Comparison of ENCODE assay signal across 8 cellular contexts in genomic region chr20:58893355-58894151, GRCh38. TPM values are rescaled to one million over a fixed set of nuclear protein-coding genes. Genes with fewer than 3 reads are reported as not detected.
DNase-seq lines count a peak whose midpoint lies in the region; ATAC-seq and TF ChIP-seq lines count a peak whose summit lies in the region.

No MANE protein-coding gene starts in this region.

- no peak for ATAC-seq in activated T-cell treated with anti-CD3 and anti-CD28 coated beads, Interleukin-2, amount 50 U/mL, for 4 hours
- no peak for ATAC-seq in stimulated activated naive CD8-positive, alpha-beta T cell treated with anti-CD3 and anti-CD28 coated beads, Interleukin-15, Interleukin-2, amounts not matched to agents 100 U/mL and 50 U/mL, for 24 hours
- ATAC-seq in GM21825 (IDR thresholded peaks at IDR 0.05; ENCODE audit: unreplicated experiment) (no peak), body of pancreas (no peak)

- H3K9me3 ChIP-seq in body of pancreas (no peaks in the 10 kb centered on the region), ovary (no peaks in the 10 kb centered on the region)

- H3K36me3 ChIP-seq in body of pancreas (replicated peaks in 1 of 2; ENCODE audit: insufficient read depth in 1 of 2, low read depth in 2 of 2) = peaks cover 0 to 2% of the 10 kb centered on the region in 2 donors
- H3K36me3 ChIP-seq in ovary = no peaks in the 10 kb centered on the region

- H3K36me3 Mint-ChIP-seq in activated T-cell treated with anti-CD3 and anti-CD28 coated beads, Interleukin-2, amount 50 U/mL, for 4 hours (ENCODE audit: insufficient read depth) = peaks cover 17% of the 10 kb centered on the region

- H3K4me1 ChIP-seq in body of pancreas (peaks cover 60% of the 10 kb centered on the region), ovary (ENCODE audit: insufficient read depth) (peaks cover 7% of the 10 kb centered on the region)

- no peak for TF ChIP-seq EP300 in ovary (IDR thresholded peaks at IDR 0.05)

- no peaks in the 10 kb centered on the region for H3K27me3 ChIP-seq in body of pancreas
- H3K27me3 ChIP-seq in ovary = no peaks in the 10 kb centered on the region

- no peak for TF ChIP-seq POLR2A in body of pancreas (IDR thresholded peaks at IDR 0.05)
- no peak for TF ChIP-seq POLR2A in ovary (IDR thresholded peaks at IDR 0.05)

- intact Hi-C loops in body of pancreas (cut with DNase I) (no loop called here), ovary (cut with DNase I) (loop anchor here in 2 of 4 donors (5.0 to 10.0 kb wide), 4 partner anchors 89 to 149 kb away; partner anchors contain the start of genes ATP5F1E (in 1 of the 2), CTSZ (in 1 of the 2), NELFCD (in 1 of the 2) and PRELID3B (in 1 of the 2))

- H3K4me3 Mint-ChIP-seq in activated T-cell treated with anti-CD3 and anti-CD28 coated beads, Interleukin-2, amount 50 U/mL, for 4 hours = peak overlapping the region; percentile 84

- H3K4me1 Mint-ChIP-seq in activated T-cell treated with anti-CD3 and anti-CD28 coated beads, Interleukin-2, amount 50 U/mL, for 4 hours (ENCODE audit: low read depth) = peaks cover 50% of the 10 kb centered on the region

- H3K9me3 Mint-ChIP-seq in activated T-cell treated with anti-CD3 and anti-CD28 coated beads, Interleukin-2, amount 50 U/mL, for 4 hours = no peaks in the 10 kb centered on the region

- H3K27ac ChIP-seq in body of pancreas (peak overlapping the region in 2 of 4 donors; percentile 99), ovary (no peak overlapping the region)

- no peaks in the 10 kb centered on the region for H3K27me3 Mint-ChIP-seq in activated T-cell treated with anti-CD3 and anti-CD28 coated beads, Interleukin-2, amount 50 U/mL, for 4 hours (ENCODE audit: low read depth)

- peak overlapping the region; percentile 75 for H3K4me3 ChIP-seq in iPS-11a (ENCODE audit: low read depth, low read length)
- no peak overlapping the region for H3K4me3 ChIP-seq in body of pancreas
- H3K4me3 ChIP-seq in ovary = no peak overlapping the region

- no peak for TF ChIP-seq CTCF in body of pancreas (IDR thresholded peaks at IDR 0.05)
- no peak for TF ChIP-seq CTCF in ovary (IDR thresholded peaks at IDR 0.05)

- peak; percentile 30 for DNase-seq in activated T-cell treated with anti-CD3 and anti-CD28 coated beads, Interleukin-2, amount 50 U/mL, for 4 hours
- no peak for DNase-seq in activated T-cell treated with anti-CD3 and anti-CD28 coated beads for 4 hours
- DNase-seq in activated CD4-positive, alpha-beta T cell treated with anti-CD3 and anti-CD28 coated beads, Interleukin-2, amount 50 U/mL, for 1 hour = peak; percentile 28
- DNase-seq in stimulated activated naive CD8-positive, alpha-beta T cell treated with anti-CD3 and anti-CD28 coated beads, Interleukin-15, Interleukin-2, amounts not matched to agents 100 U/mL and 50 U/mL, for 24 hours = peak; percentile 60
- DNase-seq in body of pancreas = no peak
- no peak for DNase-seq in ovary

- WGBS in body of pancreas, 2 donors = 31 to 33% methylated on average over 5 of the region's 5 CpGs
- 66 to 74% (median 72%) methylated on average over 5 of the region's 5 CpGs for WGBS in ovary, 3 donors

RNA-seq across cellular contexts. Expression of gene GNAS, which starts 41.0 kb away (rescaled TPM):
- total RNA-seq in activated T-cell treated with anti-CD3 and anti-CD28 coated beads, Interleukin-2, amount 50 U/mL, for 4 hours = 100 to 1,000 TPM; 390 to 448 (median 440) TPM
- 100 to 1,000 TPM; 462 to 623 TPM for total RNA-seq in body of pancreas
- 100 to 1,000 TPM; 330 to 852 (median 669) TPM for total RNA-seq in ovary
- polyA plus RNA-seq in ovary = 1,000 to 10,000 TPM in 1 of 2 donors, 100 to 1,000 TPM in 1; 731 to 1,311 TPM

RNA-seq across cellular contexts. Expression of gene GNAS-AS1, which starts 42.9 kb away (rescaled TPM):
- under 1 TPM; 0.38 to 0.96 (median 0.40) TPM for total RNA-seq in activated T-cell treated with anti-CD3 and anti-CD28 coated beads, Interleukin-2, amount 50 U/mL, for 4 hours
- total RNA-seq in body of pancreas (1 to 10 TPM; 1.0 to 3.0 TPM), ovary (under 1 TPM in 5 of 7 donors, not detected in 2; 0.12 to 0.37 (median 0.18) TPM)
- under 1 TPM; 0.10 to 0.22 TPM for polyA plus RNA-seq in ovary

Comparison
In these comparisons a context has a peak if more than half of its experiments do, and no peak if none do; other contexts are left out.
1. DNase-seq: peak in activated T-cell treated with anti-CD3 and anti-CD28 coated beads, Interleukin-2, amount 50 U/mL, for 4 hours (single experiment), activated CD4-positive, alpha-beta T cell treated with anti-CD3 and anti-CD28 coated beads, Interleukin-2, amount 50 U/mL, for 1 hour (single experiment) and stimulated activated naive CD8-positive, alpha-beta T cell treated with anti-CD3 and anti-CD28 coated beads, Interleukin-15, Interleukin-2, amounts not matched to agents 100 U/mL and 50 U/mL, for 24 hours (single experiment); none in activated T-cell treated with anti-CD3 and anti-CD28 coated beads for 4 hours (single experiment), body of pancreas (0 of 4) and ovary (0 of 5).